In genomic region chr2:102237176-102237575, GRCh38 we compare ENCODE assay signal across 20 cellular contexts. TPM values are rescaled to one million over a fixed set of nuclear protein-coding genes. Genes with fewer than 3 reads are reported as not detected.
"Had no signal": no experiment of that assay in that cellular context is flagged by ENCODE, and none has a peak within 500 bp of the region (broad histone marks: within the 10 kb centered on the region; RNA-seq: fewer than 3 reads in every experiment).

No MANE protein-coding gene starts in this region.

- H3K36me3 Mint-ChIP-seq: neural progenitor cell had no signal

- ATAC-seq: gastrocnemius medialis, left colon, left ventricle myocardium superior, lower lobe of right lung, sciatic nerve had no signal

- H3K9me3 Mint-ChIP-seq: nephron had no signal

- H3K27ac Mint-ChIP-seq: nephron, neural progenitor cell, progenitor cell of endocrine pancreas had no signal

- H3K4me3 Mint-ChIP-seq: nephron, neural progenitor cell had no signal

- DNase-seq: dorsolateral prefrontal cortex; effector CD4-positive, alpha-beta T cell; foreskin fibroblast; gastrocnemius medialis; head of caudate nucleus; left colon; left ventricle myocardium superior; lower lobe of right lung; stimulated activated CD4-positive, alpha-beta T cell treated with anti-CD3 and anti-CD28 coated beads, Interleukin-12 subunit alpha, Interleukin-12 subunit beta, amount 100 ng/mL, for 4 hours; stimulated activated CD4-positive, alpha-beta T cell treated with anti-CD3 and anti-CD28 coated beads, Interleukin-1b, Interleukin-23, amount 100 ng/mL, for 48 hours; stimulated activated CD4-positive, alpha-beta T cell treated with anti-CD3 and anti-CD28 coated beads, Interleukin-4, amount 100 ng/mL, for 1 hour; stimulated activated CD8-positive, alpha-beta memory T cell treated with anti-CD3 and anti-CD28 coated beads, Interleukin-4, amount 100 ng/mL, for 48 hours; stimulated activated naive CD4-positive, alpha-beta T cell treated with Interleukin-2 at 50 U/mL for 16 hours; stomach; thyroid gland; trophoblast cell had no signal

RNA-seq across cellular contexts. Expression of gene IL1RL2, which starts 50.4 kb away (rescaled TPM):
- total RNA-seq: left ventricle myocardium superior, lower lobe of right lung, progenitor cell of endocrine pancreas, sciatic nerve had no signal
